In genomic region chr19:52637718-52638585, GRCh38 we compare ENCODE assay signal across 8 cellular contexts. TPM values are rescaled to one million over a fixed set of nuclear protein-coding genes. Genes with fewer than 3 reads are reported as not detected.
DNase-seq lines count a peak whose midpoint lies in the region; ATAC-seq, FAIRE-seq and TF ChIP-seq lines count a peak whose summit lies in the region.

Gene ZNF83, minus strand, starts transcription at chr19:52638355.

- FAIRE-seq in GM19239 (lab: Jason Lieb, UNC), result peak; percentile 83

- CTCF ChIA-PET in activated CD8-positive, alpha-beta T cell treated with anti-CD3 and anti-CD28 coated beads, Interleukin-2, amount 10 ng/mL, durations not matched to agents 7 days and 5 days (lab: Charles Lee), result no interaction called here

- TF ChIP-seq CTCF in lung (IDR thresholded peaks at IDR 0.05; ENCODE audit: control extremely low read depth, extremely low read depth), result no peak

- H3K27ac ChIP-seq in lung (ENCODE audit: low read depth in 1 of 2, low read length in 1 of 2), result peak within 1 kb of the TSS; percentile 84 to 93

- H3K27ac Mint-ChIP-seq in activated CD8-positive, alpha-beta T cell treated with anti-CD3 and anti-CD28 coated beads, Interleukin-2, amount 10 ng/mL, durations not matched to agents 7 days and 5 days, result peak within 1 kb of the TSS; percentile 94

- H3K36me3 ChIP-seq in lung (ENCODE audit: control insufficient read depth in 2 of 2, insufficient read depth in 2 of 2, low read length in 2 of 2), result peaks cover 0 to 1% of the 10 kb centered on the region in 2 donors

- H3K4me3 ChIP-seq in lung, result peak within 1 kb of the TSS; percentile 72

- peaks cover 17% of the 10 kb centered on the region for H3K4me1 Mint-ChIP-seq in activated CD8-positive, alpha-beta T cell treated with anti-CD3 and anti-CD28 coated beads, Interleukin-2, amount 10 ng/mL, durations not matched to agents 7 days and 5 days (ENCODE audit: low read depth)

- ATAC-seq in HG03460 (IDR thresholded peaks at IDR 0.05; ENCODE audit: unreplicated experiment) (peak; percentile 90), lung (ENCODE audit: insufficient read depth, low FRiP score) (peak; percentile 99)
- peak; percentile 95 for ATAC-seq in activated CD8-positive, alpha-beta T cell treated with anti-CD3 and anti-CD28 coated beads, Interleukin-2, amount 10 ng/mL, durations not matched to agents 7 days and 5 days

- no peaks in the 10 kb centered on the region for H3K27me3 Mint-ChIP-seq in activated CD8-positive, alpha-beta T cell treated with anti-CD3 and anti-CD28 coated beads, Interleukin-2, amount 10 ng/mL, durations not matched to agents 7 days and 5 days (ENCODE audit: low read depth)

- peaks cover 0 to 2% of the 10 kb centered on the region in 2 donors for H3K9me3 ChIP-seq in lung (ENCODE audit: control insufficient read depth in 2 of 2, insufficient read depth in 1 of 2, low read length in 1 of 2)

- DNase-seq in AML-193 (lab: John Stamatoyannopoulos, UW) (peak; percentile 76 to 84), GM19239 (ENCODE audit: insufficient read length, low spot score) (peak; percentile 76), NCI-H82 treated with DMSO at 0.1 percent for 48 hours (lab: John Stamatoyannopoulos, UW; ENCODE audit: unreplicated experiment) (peak; percentile 78), lung (ENCODE audit: low spot score) (peak; percentile 96)
- peak; percentile 96 for DNase-seq in activated CD8-positive, alpha-beta T cell treated with anti-CD3 and anti-CD28 coated beads, Interleukin-2, amount 10 ng/mL, durations not matched to agents 7 days and 5 days
- DNase-seq in effector CD4-positive, alpha-beta T cell, result peak; percentile 97
- peak; percentile 81 to 92 (median 83) for DNase-seq in stimulated activated CD4-positive, alpha-beta T cell treated with anti-CD3 and anti-CD28 coated beads, TNF-alpha, amount 100 ng/mL, for 24 hours (ENCODE audit: low read depth in 3 of 3)

- peak within 1 kb of the TSS; percentile 85 for H3K4me3 Mint-ChIP-seq in activated CD8-positive, alpha-beta T cell treated with anti-CD3 and anti-CD28 coated beads, Interleukin-2, amount 10 ng/mL, durations not matched to agents 7 days and 5 days

- 1% methylated on average over 55 of the region's 55 CpGs for WGBS in lung, 2 donors

- peaks cover 27% of the 10 kb centered on the region for H3K9me3 Mint-ChIP-seq in activated CD8-positive, alpha-beta T cell treated with anti-CD3 and anti-CD28 coated beads, Interleukin-2, amount 10 ng/mL, durations not matched to agents 7 days and 5 days (ENCODE audit: insufficient read depth)

- POLR2A ChIA-PET in activated CD8-positive, alpha-beta T cell treated with anti-CD3 and anti-CD28 coated beads, Interleukin-2, amount 10 ng/mL, durations not matched to agents 7 days and 5 days (lab: Charles Lee), result interaction anchor here (0.6 to 1.3 kb wide), 7 partner anchors 15 to 116 kb away, joined by 3 to 8 read pairs (median 3); no protein-coding TSS in a partner anchor

- H3K36me3 Mint-ChIP-seq in activated CD8-positive, alpha-beta T cell treated with anti-CD3 and anti-CD28 coated beads, Interleukin-2, amount 10 ng/mL, durations not matched to agents 7 days and 5 days (ENCODE audit: low read depth), result peaks cover 51% of the 10 kb centered on the region

- H3K27me3 ChIP-seq in lung (ENCODE audit: control insufficient read depth, insufficient read depth), result no peaks in the 10 kb centered on the region

- H3K4me1 ChIP-seq in lung (ENCODE audit: control insufficient read depth in 2 of 2, insufficient read depth in 2 of 2, low read length in 2 of 2), result peaks cover 0 to 7% of the 10 kb centered on the region in 2 donors

RNA-seq across cellular contexts. Expression of gene ZNF83, which starts in this region (rescaled TPM):
- total RNA-seq in activated CD8-positive, alpha-beta T cell treated with anti-CD3 and anti-CD28 coated beads, Interleukin-2, amount 10 ng/mL, durations not matched to agents 7 days and 5 days, result 10 to 100 TPM; 51.5 to 53.5 TPM
- 100 to 1,000 TPM in 1 of 2 donors, 10 to 100 TPM in 1; 28.5 to 118 TPM for total RNA-seq in lung
- 10 to 100 TPM; 14.8 to 64.0 TPM for polyA plus RNA-seq in lung

Comparison
In these comparisons a context has a peak if more than half of its experiments do, and no peak if none do; other contexts are left out.
1. Peak in every context shown above with its lines: DNase-seq, ATAC-seq, H3K4me3 ChIP-seq and H3K27ac ChIP-seq.